In genomic region chr16:567362-568256, GRCh38 we compare ENCODE assay signal across 10 cellular contexts. TPM values are rescaled to one million over a fixed set of nuclear protein-coding genes. Genes with fewer than 3 reads are reported as not detected.
DNase-seq lines count a peak whose midpoint lies in the region; ATAC-seq and TF ChIP-seq lines count a peak whose summit lies in the region.
"Had no signal": no experiment of that assay in that cellular context is flagged by ENCODE, and none has a peak within 500 bp of the region (broad histone marks: within the 10 kb centered on the region; RNA-seq: fewer than 3 reads in every experiment).

No MANE protein-coding gene starts in this region.

- peak overlapping the region; percentile 66 for H3K9ac ChIP-seq in adipocyte (ENCODE audit: low read length)

- H3K27me3 ChIP-seq in H7 (ENCODE audit: control insufficient read depth, insufficient read depth, low read length) (no peaks in the 10 kb centered on the region), adipocyte (replicated peaks; ENCODE audit: control insufficient read depth, insufficient read depth, low read length) (no peaks in the 10 kb centered on the region)

- no peaks in the 10 kb centered on the region for H3K36me3 ChIP-seq in H7 (replicated peaks; ENCODE audit: control insufficient read depth, insufficient read depth, low read length)
- no peaks in the 10 kb centered on the region for H3K36me3 ChIP-seq in adipocyte (ENCODE audit: control insufficient read depth, insufficient read depth, low read length, severe bottlenecking)

- H3K9me3 Mint-ChIP-seq in nephron, result no peaks in the 10 kb centered on the region

- peaks cover 5% of the 10 kb centered on the region for H3K27me3 Mint-ChIP-seq in nephron (ENCODE audit: low read depth)

- H3K27ac Mint-ChIP-seq in nephron, result peak overlapping the region; percentile 82 to 95 (median 90)

- H3K4me1 Mint-ChIP-seq in nephron, result peaks cover 38% of the 10 kb centered on the region

- H3K27ac ChIP-seq in 22Rv1, result peak overlapping the region; percentile 70

- H3K4me3 Mint-ChIP-seq in nephron, result peak overlapping the region; percentile 64 to 73 (median 71)

- peaks cover 15% of the 10 kb centered on the region for H3K4me1 ChIP-seq in adipocyte (ENCODE audit: control insufficient read depth, insufficient read depth, low read length)

- no peak for TF ChIP-seq CTCF in 22Rv1 (IDR thresholded peaks at IDR 0.05)
- TF ChIP-seq CTCF in nephron (IDR thresholded peaks at IDR 0.05; ENCODE audit: unreplicated experiment in 3 of 3), result no peak

- no peaks in the 10 kb centered on the region for H3K36me3 Mint-ChIP-seq in nephron (ENCODE audit: low read depth)

- no peak overlapping the region for H3K4me3 ChIP-seq in H7 (ENCODE audit: insufficient read depth, low read depth, low read length)
- H3K4me3 ChIP-seq in adipocyte (ENCODE audit: low read length), result peak overlapping the region; percentile 47

- H3K9me3 ChIP-seq in adipocyte (ENCODE audit: control insufficient read depth, low read length), result no peaks in the 10 kb centered on the region
- H3K9me3 ChIP-seq: Caco-2 had no signal

- no peak for ATAC-seq in HG03571 (IDR thresholded peaks at IDR 0.05; ENCODE audit: unreplicated experiment)
- ATAC-seq in HG02610 (IDR thresholded peaks at IDR 0.05; ENCODE audit: unreplicated experiment), result no peak

- DNase-seq in H7, result peak; percentile 74
- no peak for DNase-seq in adipocyte (ENCODE audit: low read depth)
- no peak for DNase-seq in inferior parietal cortex (ENCODE audit: extremely low spot score)
- DNase-seq in NCI-H1092 (lab: John Stamatoyannopoulos, UW), result no peak
- DNase-seq: Caco-2 had no signal

RNA-seq across cellular contexts. Expression of gene NHLRC4, which starts 0.8 kb away (rescaled TPM):
- total RNA-seq in H7 (2014; rRNA removed; shearing (Covaris generic)), result 1.1 TPM in 2 replicates
- total RNA-seq: Caco-2 had no signal

RNA-seq across cellular contexts. Expression of gene PIGQ, which starts 2.2 kb away (rescaled TPM):
- total RNA-seq in H7 (2014; rRNA removed; shearing (Covaris generic)), result 42.2 and 44.6 TPM in 2 replicates

RNA-seq across cellular contexts. Expression of gene PRR35, which starts 7.4 kb away (rescaled TPM):
- total RNA-seq in H7 (2014; rRNA removed; shearing (Covaris generic)), result 0.28 and 0.85 TPM in 2 replicates
- total RNA-seq: Caco-2, esophagus mucosa had no signal

RNA-seq across cellular contexts. Expression of gene RAB40C, which starts 22.3 kb away (rescaled TPM):
- 26.3 and 26.4 TPM in 2 replicates for total RNA-seq in H7 (2014; rRNA removed; shearing (Covaris generic))

RNA-seq across cellular contexts. Expression of gene CAPN15, which starts 40.1 kb away (rescaled TPM):
- total RNA-seq in H7 (2014; rRNA removed; shearing (Covaris generic)), result 80.6 and 87.5 TPM in 2 replicates
